20 cellular contexts compared by ENCODE assay signal in the genomic region with DNA sequence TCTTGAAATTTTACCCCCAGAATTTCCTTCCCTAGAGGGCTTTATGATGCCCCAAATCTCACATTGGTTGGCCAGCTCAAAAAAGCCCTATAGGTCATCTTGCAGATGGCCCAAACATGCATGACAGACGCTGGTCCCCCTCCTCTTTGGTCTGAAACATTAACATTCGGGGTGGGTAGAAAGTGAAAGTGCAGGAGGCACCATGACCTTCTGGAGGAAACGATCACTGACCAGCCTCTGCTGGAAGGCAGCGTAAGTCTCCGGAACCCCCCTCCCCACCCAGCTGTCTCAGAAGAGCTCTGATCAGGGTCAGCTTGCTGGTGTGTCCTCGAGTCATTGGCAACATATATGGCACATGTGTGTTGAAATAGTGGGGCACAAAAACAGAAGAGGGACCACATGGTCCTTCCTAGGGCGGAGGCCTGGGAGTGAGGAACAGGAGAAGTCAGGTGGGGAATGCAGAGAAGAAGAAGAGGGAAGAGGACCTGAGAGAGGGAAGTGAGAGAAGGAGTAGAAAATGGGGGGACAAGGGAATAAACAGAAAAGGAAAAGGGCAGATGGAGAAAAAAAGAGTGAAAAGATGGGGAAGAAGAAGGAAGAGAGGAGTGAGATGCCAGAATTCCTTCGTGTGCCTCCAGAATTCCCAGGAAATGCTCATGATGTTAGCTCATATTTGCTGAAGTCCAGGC. TPM values are rescaled to one million over a fixed set of nuclear protein-coding genes. Genes with fewer than 3 reads are reported as not detected.
DNase-seq lines count a peak whose midpoint lies in the region; ATAC-seq and TF ChIP-seq lines count a peak whose summit lies in the region.
"Had no signal": no experiment of that assay in that cellular context is flagged by ENCODE, and none has a peak within 500 bp of the region (broad histone marks: within the 10 kb centered on the region; RNA-seq: fewer than 3 reads in every experiment).

No MANE protein-coding gene starts in this region.

- 94% methylated on average over 7 of the region's 8 CpGs for WGBS in mammary epithelial cell (ENCODE audit: low coverage, missing lambda C conversion rate)

- DNase-seq in AG04449 (ENCODE audit: low read depth, low spot score) (no peak), OCI-M1 (lab: John Stamatoyannopoulos, UW) (peak; percentile 11), mammary epithelial cell (no peak), GM13976 (ENCODE audit: low spot score) (no peak), activated T-cell treated with anti-CD3 and anti-CD28 coated beads for 4 hours (no peak)
- DNase-seq in natural killer cell treated with Interleukin-12 subunit alpha and Interleukin-12 subunit beta and Interleukin-15 and Interleukin-18, amount 100 ng/mL, for 72 hours (ENCODE audit: low spot score), result no peak
- DNase-seq in stimulated activated CD4-positive, alpha-beta T cell treated with anti-CD3 and anti-CD28 coated beads, Interleukin-4, amount 100 ng/mL, for 4 hours, result no peak
- DNase-seq: activated CD4-positive, alpha-beta T cell treated with anti-CD3 and anti-CD28 coated beads for 48 hours; effector CD8-positive, alpha-beta T cell; mesendoderm; NCI-H1092 treated with DMSO at 0.1 percent for 48 hours; NCI-H2029 treated with DMSO at 0.1 percent for 48 hours; NCI-H345; SHP77 had no signal

- H3K4me1 ChIP-seq in mammary epithelial cell (ENCODE audit: insufficient read depth, low read length), result peaks cover 14% of the 10 kb centered on the region
- H3K4me1 ChIP-seq: prostate gland had no signal

- intact Hi-C loops in mammary epithelial cell (cut with micrococcal nuclease), result no loop called here

- peak overlapping the region; percentile 2 for H3K4me3 Mint-ChIP-seq in natural killer cell treated with Interleukin-12 subunit alpha and Interleukin-12 subunit beta and Interleukin-15 and Interleukin-18, amount 100 ng/mL, for 72 hours
- H3K4me3 Mint-ChIP-seq: nephron had no signal

- no peaks in the 10 kb centered on the region for H3K27me3 ChIP-seq in mammary epithelial cell (ENCODE audit: insufficient read depth, low read length)

- H3K27ac Mint-ChIP-seq in natural killer cell treated with Interleukin-12 subunit alpha and Interleukin-12 subunit beta and Interleukin-15 and Interleukin-18, amount 100 ng/mL, for 72 hours, result no peak overlapping the region
- H3K27ac Mint-ChIP-seq: nephron had no signal

- in situ Hi-C loops in mammary epithelial cell (cut with MboI; ENCODE audit: low sequenced_read_pairs in 2 of 2), result no loop called here
- in situ Hi-C loops in GM13976 (cut with MboI; ENCODE audit: low sequenced_read_pairs, unreplicated experiment), result no loop called here

- H3K36me3 Mint-ChIP-seq in natural killer cell treated with Interleukin-12 subunit alpha and Interleukin-12 subunit beta and Interleukin-15 and Interleukin-18, amount 100 ng/mL, for 72 hours, result no peaks in the 10 kb centered on the region

- dilution Hi-C loops in mammary epithelial cell (cut with HindIII; ENCODE audit: low sequenced_read_pairs), result no loop called here

- no peaks in the 10 kb centered on the region for H3K36me3 ChIP-seq in mammary epithelial cell (ENCODE audit: insufficient read depth, low read length)
- H3K36me3 ChIP-seq: prostate gland had no signal

- H3K27ac ChIP-seq in mammary epithelial cell (ENCODE audit: insufficient read depth, low read depth, low read length), result no peak overlapping the region
- H3K27ac ChIP-seq: prostate gland had no signal

- H2AFZ ChIP-seq in mammary epithelial cell (ENCODE audit: low read depth, low read length), result peak overlapping the region; percentile 62

- peak overlapping the region; percentile 55 for H3K4me2 ChIP-seq in mammary epithelial cell (ENCODE audit: insufficient read depth, low read depth, low read length)
- H3K4me2 ChIP-seq: A549 had no signal

- H3K27me3 Mint-ChIP-seq in natural killer cell treated with Interleukin-12 subunit alpha and Interleukin-12 subunit beta and Interleukin-15 and Interleukin-18, amount 100 ng/mL, for 72 hours, result peaks cover 14 to 34% of the 10 kb centered on the region in 2 donors

- H3K9me3 Mint-ChIP-seq in natural killer cell treated with Interleukin-12 subunit alpha and Interleukin-12 subunit beta and Interleukin-15 and Interleukin-18, amount 100 ng/mL, for 72 hours, result no peaks in the 10 kb centered on the region
- H3K9me3 Mint-ChIP-seq: nephron had no signal

- ATAC-seq in natural killer cell treated with Interleukin-12 subunit alpha and Interleukin-12 subunit beta and Interleukin-15 and Interleukin-18, amount 100 ng/mL, for 72 hours, result no peak
- ATAC-seq in HG03378 (IDR thresholded peaks at IDR 0.05; ENCODE audit: unreplicated experiment), result no peak
- ATAC-seq: A549 had no signal

- no peaks in the 10 kb centered on the region for H3K79me2 ChIP-seq in mammary epithelial cell (ENCODE audit: insufficient read depth, low read length)

- CTCF ChIA-PET in AG04449 (lab: Yijun Ruan, JAX) (no interaction called here), mammary epithelial cell (lab: Charles Lee; ENCODE audit: low non-redundant PET) (no interaction called here)

- no peak for TF ChIP-seq CTCF in AG04449 (IDR thresholded peaks at IDR 0.05; ENCODE audit: insufficient read depth, low read length, missing control alignments)
- TF ChIP-seq CTCF in mammary epithelial cell (conservative IDR thresholded peaks at IDR 0.05 in 1 of 2, IDR thresholded peaks at IDR 0.05 in 1 of 2; ENCODE audit: extremely low read depth in 1 of 2, insufficient read depth in 1 of 2, low read depth in 1 of 2, low read length in 2 of 2), result no peak
- no peak for TF ChIP-seq CTCF in GM13976 (IDR thresholded peaks at IDR 0.05; ENCODE audit: borderline replicate concordance, control extremely low read depth, extremely low read depth, insufficient read depth, missing control alignments)

- BruUV-seq in mammary epithelial cell (replicated peaks; lab: Mats Ljungman, UMichigan), result no TSS peak

- H3K4me1 Mint-ChIP-seq in natural killer cell treated with Interleukin-12 subunit alpha and Interleukin-12 subunit beta and Interleukin-15 and Interleukin-18, amount 100 ng/mL, for 72 hours (ENCODE audit: low read depth in 2 of 2), result peaks cover 14 to 18% of the 10 kb centered on the region in 2 donors

- peak overlapping the region; percentile 34 for H3K4me3 ChIP-seq in AG04449 (ENCODE audit: low read depth, low read length)
- H3K4me3 ChIP-seq in mammary epithelial cell (replicated peaks in 1 of 3; ENCODE audit: insufficient read depth in 1 of 3, low read depth in 2 of 3, low read length in 3 of 3), result peak overlapping the region in 1 of 3 experiments; percentile 18
- H3K4me3 ChIP-seq: A549, prostate gland had no signal

- H4K20me1 ChIP-seq in mammary epithelial cell (ENCODE audit: insufficient read depth, low read length), result no peaks in the 10 kb centered on the region

- H3K9ac ChIP-seq in mammary epithelial cell (ENCODE audit: insufficient read depth, low read length), result no peak overlapping the region

- POLR2A ChIA-PET in AG04449 (lab: Yijun Ruan, JAX), result interaction anchor here (0.6 to 0.9 kb wide), 2 partner anchors 44 to 665 kb away, joined by 3 read pairs; no protein-coding TSS in a partner anchor

- H3K9me3 ChIP-seq in mammary epithelial cell (replicated peaks; ENCODE audit: insufficient read depth, low read length), result no peaks in the 10 kb centered on the region
- H3K9me3 ChIP-seq: A549, prostate gland had no signal

RNA-seq across cellular contexts. Expression of a gene that starts 46.2 kb away (rescaled TPM):
- total RNA-seq in mammary epithelial cell, result 1 to 10 TPM in 1 of 2 donors, under 1 TPM in 1; 0.50 to 4.7 TPM
- polyA plus RNA-seq in mammary epithelial cell, result 2.9 TPM
- not detected for polyA minus RNA-seq in mammary epithelial cell
- total RNA-seq in natural killer cell treated with Interleukin-12 subunit alpha and Interleukin-12 subunit beta and Interleukin-15 and Interleukin-18, amount 100 ng/mL, for 72 hours, result 1 to 10 TPM; 2.3 to 3.0 TPM
- total RNA-seq: H1, left cardiac atrium had no signal
- polyA plus RNA-seq: H1 had no signal
